18 cellular contexts compared by ENCODE assay signal in genomic region chr2:177279847-177280246, GRCh38.
"Had no signal": no experiment of that assay in that cellular context is flagged by ENCODE, and none has a peak within 500 bp of the region (broad histone marks: within the 10 kb centered on the region; RNA-seq: fewer than 3 reads in every experiment).

No MANE protein-coding gene starts in this region.

- DNase-seq: activated CD4-positive, alpha-beta memory T cell treated with anti-CD3 and anti-CD28 coated beads, Interleukin-2, amount 10 ng/mL, durations not matched to agents 7 days and 5 days; activated CD4-positive, alpha-beta T cell treated with anti-CD3 and anti-CD28 coated beads, Interleukin-2, amount 10 ng/mL, durations not matched to agents 7 days and 5 days; activated CD4-positive, CD25-positive, alpha-beta regulatory T cell treated with anti-CD3 and anti-CD28 coated beads, Interleukin-2, amount 50 U/mL, for 72 hours; activated naive CD8-positive, alpha-beta T cell treated with anti-CD3 and anti-CD28 coated beads, Interleukin-2, amount 50 U/mL, for 24 hours; activated T-cell treated with anti-CD3 and anti-CD28 coated beads, Interleukin-2, amount 50 U/mL, for 48 hours; body of pancreas; caudate nucleus; head of caudate nucleus; stimulated activated naive B cell treated with anti-CD40 and anti-IgM and Interleukin-4, amounts not matched to agents 10 μg/mL and 1 μg/mL and 100 μg/mL, for 72 hours; T-helper 2 cell; transverse colon; uterus had no signal

- H3K27me3 ChIP-seq: body of pancreas, suprapubic skin, transverse colon, uterus had no signal

- H3K36me3 ChIP-seq: suprapubic skin, transverse colon, uterus had no signal

- H3K4me3 ChIP-seq: body of pancreas, lung, skin epidermis, suprapubic skin, transverse colon, uterus had no signal

- H3K27ac ChIP-seq: body of pancreas, skin epidermis, suprapubic skin, transverse colon, uterus had no signal

- H3K4me1 ChIP-seq: body of pancreas, uterus had no signal

- H3K9me3 ChIP-seq: body of pancreas, suprapubic skin, transverse colon, uterus had no signal

- ATAC-seq: activated naive CD8-positive, alpha-beta T cell treated with anti-CD3 and anti-CD28 coated beads, Interleukin-2, amount 50 U/mL, for 24 hours; body of pancreas; left lobe of liver; sciatic nerve; SK-N-SH treated with all-trans-retinoic acid at 6 μM for 48 hours; stimulated activated naive B cell treated with anti-CD40 and anti-IgM and Interleukin-4, amounts not matched to agents 10 μg/mL and 1 μg/mL and 100 μg/mL, for 72 hours had no signal
